13 cellular contexts compared by ENCODE assay signal in the genomic region with DNA sequence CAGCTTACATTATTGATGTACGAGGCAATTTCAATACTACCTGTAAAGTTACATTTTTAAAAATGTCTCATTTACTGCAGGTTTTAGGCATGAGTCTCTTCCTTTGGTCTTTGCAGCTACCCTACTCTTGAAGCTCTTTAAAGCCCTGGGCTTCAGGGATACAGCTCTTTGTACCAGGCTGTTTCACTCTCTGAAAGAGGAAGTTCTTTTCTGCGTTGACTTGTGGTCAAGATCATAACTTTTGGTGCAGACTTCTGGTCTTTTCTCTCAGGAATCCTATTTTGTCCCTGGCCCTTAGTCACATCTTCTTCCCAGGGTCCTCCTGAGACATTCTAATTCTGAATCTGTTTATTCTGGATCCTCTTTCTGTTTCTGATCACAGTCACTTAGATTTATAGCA. TPM values are rescaled to one million over a fixed set of nuclear protein-coding genes. Genes with fewer than 3 reads are reported as not detected.
DNase-seq lines count a peak whose midpoint lies in the region; ATAC-seq, FAIRE-seq and TF ChIP-seq lines count a peak whose summit lies in the region.
"Had no signal": no experiment of that assay in that cellular context is flagged by ENCODE, and none has a peak within 500 bp of the region (broad histone marks: within the 10 kb centered on the region; RNA-seq: fewer than 3 reads in every experiment).

No MANE protein-coding gene starts in this region.

- WGBS in small intestine, 3 donors, result 76 to 79% (median 78%) methylated on average over 2 of the region's 2 CpGs

- ATAC-seq in GM21390 (IDR thresholded peaks at IDR 0.05; ENCODE audit: unreplicated experiment) (peak; percentile 82), HG03175 (IDR thresholded peaks at IDR 0.05; ENCODE audit: unreplicated experiment) (peak; percentile 75), GM21737 (IDR thresholded peaks at IDR 0.05; ENCODE audit: unreplicated experiment) (no peak)

- DNase-seq in GM12865 (ENCODE audit: low read depth) (peak; percentile 42), OCI-M1 (lab: John Stamatoyannopoulos, UW) (peak; percentile 92), small intestine (no peak), amniotic stem cell (lab: John Stamatoyannopoulos, UW) (no peak), NCI-H2107 (lab: John Stamatoyannopoulos, UW) (no peak)
- DNase-seq: left ventricle myocardium inferior, NCI-H1417 treated with DMSO at 0.1 percent for 48 hours, tibial artery, WERI-Rb-1 had no signal

- no peak for TF ChIP-seq CTCF in GM12865 (IDR thresholded peaks at IDR 0.05; ENCODE audit: insufficient read depth, low read depth, low read length, missing control alignments)

- H3K4me1 ChIP-seq in small intestine (ENCODE audit: control insufficient read depth in 2 of 2, insufficient read depth in 1 of 2, low read depth in 1 of 2, low read length in 1 of 2), result no peaks in the 10 kb centered on the region
- H3K4me1 ChIP-seq: tibial artery had no signal

- FAIRE-seq in small intestine (lab: Jason Lieb, UNC), result no peak
- FAIRE-seq: colon had no signal

- H3K4me3 ChIP-seq in GM12865 (ENCODE audit: low read depth, low read length), result no peak overlapping the region
- H3K4me3 ChIP-seq in small intestine (ENCODE audit: low read depth in 1 of 2, low read length in 2 of 2), result no peak overlapping the region
- H3K4me3 ChIP-seq: left ventricle myocardium inferior, tibial artery had no signal

- H3K27me3 ChIP-seq in small intestine (ENCODE audit: control insufficient read depth in 2 of 2, insufficient read depth in 2 of 2, low read length in 2 of 2), result no peaks in the 10 kb centered on the region
- H3K27me3 ChIP-seq: tibial artery had no signal

- peaks cover 0 to 4% of the 10 kb centered on the region in 2 donors for H3K36me3 ChIP-seq in small intestine (ENCODE audit: control insufficient read depth in 2 of 2, insufficient read depth in 2 of 2, low read length in 2 of 2)

- no peak overlapping the region for H3K27ac ChIP-seq in small intestine (ENCODE audit: low read depth in 1 of 2, low read length in 1 of 2)
- H3K27ac ChIP-seq: left ventricle myocardium inferior, tibial artery, WERI-Rb-1 had no signal

- no peaks in the 10 kb centered on the region for H3K9me3 ChIP-seq in small intestine (ENCODE audit: control insufficient read depth, low read depth)
- H3K9me3 ChIP-seq: left ventricle myocardium inferior, tibial artery had no signal

RNA-seq across cellular contexts. Expression of a gene that starts 16.6 kb away (rescaled TPM):
- not detected for polyA plus RNA-seq in small intestine

RNA-seq across cellular contexts. Expression of a gene that starts 17.4 kb away (rescaled TPM):
- polyA plus RNA-seq in small intestine, result 10 to 100 TPM; 11.9 to 14.8 (median 13.9) TPM

RNA-seq across cellular contexts. Expression of a gene that starts 46.2 kb away (rescaled TPM):
- 10 to 100 TPM; 23.5 to 36.7 (median 34.4) TPM for polyA plus RNA-seq in small intestine

Comparison
In these comparisons a context has a peak if more than half of its experiments do, and no peak if none do; other contexts are left out.
1. DNase-seq: peak in GM12865 (single experiment) and OCI-M1 (single experiment); none in small intestine (single experiment), amniotic stem cell (single experiment) and NCI-H2107 (single experiment).